Comparison of ENCODE assay signal across 23 cellular contexts in genomic region chr4:48041535-48042137, GRCh38. TPM values are rescaled to one million over a fixed set of nuclear protein-coding genes. Genes with fewer than 3 reads are reported as not detected.
DNase-seq lines count a peak whose midpoint lies in the region; ATAC-seq lines count a peak whose summit lies in the region.
"Had no signal": no experiment of that assay in that cellular context is flagged by ENCODE, and none has a peak within 500 bp of the region (broad histone marks: within the 10 kb centered on the region; RNA-seq: fewer than 3 reads in every experiment).

No MANE protein-coding gene starts in this region.

- POLR2A ChIA-PET in activated CD4-positive, alpha-beta memory T cell treated with anti-CD3 and anti-CD28 coated beads for 36 hours (lab: Charles Lee), result interaction anchor here (0.6 kb wide), 1 partner anchor 872 kb away, joined by 3 read pairs; no protein-coding TSS in a partner anchor
- POLR2A ChIA-PET in activated CD4-positive, alpha-beta memory T cell treated with anti-CD3 and anti-CD28 coated beads, Interleukin-2, amount 10 ng/mL, durations not matched to agents 7 days and 5 days (lab: Charles Lee), result interaction anchor here (1.3 kb wide), 1 partner anchor 8 kb away, joined by 4 read pairs; no protein-coding TSS in a partner anchor

- intact Hi-C loops in activated CD4-positive, alpha-beta memory T cell treated with anti-CD3 and anti-CD28 coated beads for 36 hours (cut with micrococcal nuclease), result no loop called here

- H3K36me3 Mint-ChIP-seq in activated CD4-positive, alpha-beta memory T cell treated with anti-CD3 and anti-CD28 coated beads for 36 hours, result no peaks in the 10 kb centered on the region
- no peaks in the 10 kb centered on the region for H3K36me3 Mint-ChIP-seq in activated CD4-positive, alpha-beta memory T cell treated with anti-CD3 and anti-CD28 coated beads, Interleukin-2, amount 10 ng/mL, durations not matched to agents 7 days and 5 days (ENCODE audit: low read depth)
- peaks cover 10% of the 10 kb centered on the region for H3K36me3 Mint-ChIP-seq in activated naive CD8-positive, alpha-beta T cell treated with anti-CD3 and anti-CD28 coated beads for 36 hours
- H3K36me3 Mint-ChIP-seq: naive thymus-derived CD8-positive, alpha-beta T cell had no signal

- H3K4me3 Mint-ChIP-seq in activated CD4-positive, alpha-beta memory T cell treated with anti-CD3 and anti-CD28 coated beads for 36 hours, result no peak overlapping the region
- no peak overlapping the region for H3K4me3 Mint-ChIP-seq in activated CD4-positive, alpha-beta memory T cell treated with anti-CD3 and anti-CD28 coated beads, Interleukin-2, amount 10 ng/mL, durations not matched to agents 7 days and 5 days
- peak overlapping the region; percentile 27 for H3K4me3 Mint-ChIP-seq in activated naive CD8-positive, alpha-beta T cell treated with anti-CD3 and anti-CD28 coated beads for 36 hours
- H3K4me3 Mint-ChIP-seq: naive thymus-derived CD8-positive, alpha-beta T cell had no signal

- DNase-seq in activated CD4-positive, alpha-beta memory T cell treated with anti-CD3 and anti-CD28 coated beads for 36 hours, result peak; percentile 40
- DNase-seq in activated CD4-positive, alpha-beta memory T cell treated with anti-CD3 and anti-CD28 coated beads, Interleukin-2, amount 10 ng/mL, durations not matched to agents 7 days and 5 days, result no peak
- no peak for DNase-seq in activated naive CD8-positive, alpha-beta T cell treated with anti-CD3 and anti-CD28 coated beads for 36 hours
- peak; percentile 50 for DNase-seq in stimulated activated CD8-positive, alpha-beta memory T cell treated with anti-CD3 and anti-CD28 coated beads, Interleukin-4, amount 100 ng/mL, for 48 hours
- DNase-seq in dermis blood vessel endothelial cell (no peak), HuH-7 (ENCODE audit: low spot score) (no peak), NOMO-1 treated with DMSO at 0.1 percent for 48 hours (lab: John Stamatoyannopoulos, UW; ENCODE audit: unreplicated experiment) (no peak)
- DNase-seq: activated CD8-positive, alpha-beta memory T cell treated with anti-CD3 and anti-CD28 coated beads, Interleukin-2, amount 50 U/mL, for 48 hours; BE2C; COR-L47; cortex of kidney; DND-41; naive thymus-derived CD8-positive, alpha-beta T cell; NCI-H1417 treated with DMSO at 0.1 percent for 48 hours; NCI-H524; ovary; right lobe of liver had no signal

- ATAC-seq in HG02610 (IDR thresholded peaks at IDR 0.05; ENCODE audit: unreplicated experiment), result peak; percentile 29
- ATAC-seq: A549; HepG2; naive thymus-derived CD8-positive, alpha-beta T cell; right lobe of liver had no signal

- peaks cover 29% of the 10 kb centered on the region for H3K27me3 Mint-ChIP-seq in activated CD4-positive, alpha-beta memory T cell treated with anti-CD3 and anti-CD28 coated beads for 36 hours
- H3K27me3 Mint-ChIP-seq in activated CD4-positive, alpha-beta memory T cell treated with anti-CD3 and anti-CD28 coated beads, Interleukin-2, amount 10 ng/mL, durations not matched to agents 7 days and 5 days, result peaks cover 56% of the 10 kb centered on the region
- peaks cover 3% of the 10 kb centered on the region for H3K27me3 Mint-ChIP-seq in activated naive CD8-positive, alpha-beta T cell treated with anti-CD3 and anti-CD28 coated beads for 36 hours

- no peak overlapping the region for H3K27ac Mint-ChIP-seq in activated CD4-positive, alpha-beta memory T cell treated with anti-CD3 and anti-CD28 coated beads for 36 hours
- H3K27ac Mint-ChIP-seq in activated CD4-positive, alpha-beta memory T cell treated with anti-CD3 and anti-CD28 coated beads, Interleukin-2, amount 10 ng/mL, durations not matched to agents 7 days and 5 days, result no peak overlapping the region
- H3K27ac Mint-ChIP-seq in activated naive CD8-positive, alpha-beta T cell treated with anti-CD3 and anti-CD28 coated beads for 36 hours, result peak overlapping the region; percentile 35

- H3K9me3 Mint-ChIP-seq in activated CD4-positive, alpha-beta memory T cell treated with anti-CD3 and anti-CD28 coated beads for 36 hours, result peaks cover under 1% of the 10 kb centered on the region
- H3K9me3 Mint-ChIP-seq in activated CD4-positive, alpha-beta memory T cell treated with anti-CD3 and anti-CD28 coated beads, Interleukin-2, amount 10 ng/mL, durations not matched to agents 7 days and 5 days, result no peaks in the 10 kb centered on the region
- H3K9me3 Mint-ChIP-seq in activated naive CD8-positive, alpha-beta T cell treated with anti-CD3 and anti-CD28 coated beads for 36 hours, result peaks cover 7% of the 10 kb centered on the region
- H3K9me3 Mint-ChIP-seq: naive thymus-derived CD8-positive, alpha-beta T cell had no signal

- peaks cover 52% of the 10 kb centered on the region for H3K4me1 Mint-ChIP-seq in activated CD4-positive, alpha-beta memory T cell treated with anti-CD3 and anti-CD28 coated beads for 36 hours (ENCODE audit: low read depth)
- peaks cover 8% of the 10 kb centered on the region for H3K4me1 Mint-ChIP-seq in activated CD4-positive, alpha-beta memory T cell treated with anti-CD3 and anti-CD28 coated beads, Interleukin-2, amount 10 ng/mL, durations not matched to agents 7 days and 5 days
- H3K4me1 Mint-ChIP-seq in activated naive CD8-positive, alpha-beta T cell treated with anti-CD3 and anti-CD28 coated beads for 36 hours, result peaks cover 69% of the 10 kb centered on the region

- CTCF ChIA-PET in activated CD4-positive, alpha-beta memory T cell treated with anti-CD3 and anti-CD28 coated beads for 36 hours (lab: Charles Lee), result interaction anchor here (0.8 to 2.1 kb wide), 3 partner anchors 14 to 46 kb away, joined by 3 to 6 read pairs (median 5); no protein-coding TSS in a partner anchor
- CTCF ChIA-PET in activated CD4-positive, alpha-beta memory T cell treated with anti-CD3 and anti-CD28 coated beads, Interleukin-2, amount 10 ng/mL, durations not matched to agents 7 days and 5 days (lab: Charles Lee), result interaction anchor here (1.5 to 2.2 kb wide), 2 partner anchors 8 to 86 kb away, joined by 4 read pairs; no protein-coding TSS in a partner anchor

RNA-seq across cellular contexts. Expression of gene NIPAL1, which starts 25.1 kb away (rescaled TPM):
- 1 to 10 TPM; 1.3 to 1.9 TPM for total RNA-seq in activated CD4-positive, alpha-beta memory T cell treated with anti-CD3 and anti-CD28 coated beads for 36 hours
- under 1 TPM; 0.60 to 0.78 TPM for total RNA-seq in activated CD4-positive, alpha-beta memory T cell treated with anti-CD3 and anti-CD28 coated beads, Interleukin-2, amount 10 ng/mL, durations not matched to agents 7 days and 5 days
- 1 to 10 TPM; 1.8 to 2.9 TPM for total RNA-seq in activated naive CD8-positive, alpha-beta T cell treated with anti-CD3 and anti-CD28 coated beads for 36 hours
- total RNA-seq in dermis blood vessel endothelial cell, result 0.47 and 0.68 TPM in 2 replicates

RNA-seq across cellular contexts. Expression of gene CNGA1, which starts 25.2 kb away (rescaled TPM):
- total RNA-seq in activated CD4-positive, alpha-beta memory T cell treated with anti-CD3 and anti-CD28 coated beads for 36 hours, result under 1 TPM in 1 of 2 experiments, not detected in 1; 0.70 TPM
- not detected for total RNA-seq in activated CD4-positive, alpha-beta memory T cell treated with anti-CD3 and anti-CD28 coated beads, Interleukin-2, amount 10 ng/mL, durations not matched to agents 7 days and 5 days
- under 1 TPM; 0.34 to 0.64 TPM for total RNA-seq in activated naive CD8-positive, alpha-beta T cell treated with anti-CD3 and anti-CD28 coated beads for 36 hours
- not detected in 2 replicates for total RNA-seq in dermis blood vessel endothelial cell
- total RNA-seq: fibroblast of lung; glomerular endothelial cell; MCF 10A; naive thymus-derived CD8-positive, alpha-beta T cell had no signal

Comparison
In these comparisons a context has a peak if more than half of its experiments do, and no peak if none do; other contexts are left out.
1. DNase-seq: peak in activated CD4-positive, alpha-beta memory T cell treated with anti-CD3 and anti-CD28 coated beads for 36 hours (single experiment) and stimulated activated CD8-positive, alpha-beta memory T cell treated with anti-CD3 and anti-CD28 coated beads, Interleukin-4, amount 100 ng/mL, for 48 hours (single experiment); none in activated CD4-positive, alpha-beta memory T cell treated with anti-CD3 and anti-CD28 coated beads, Interleukin-2, amount 10 ng/mL, durations not matched to agents 7 days and 5 days (single experiment), activated naive CD8-positive, alpha-beta T cell treated with anti-CD3 and anti-CD28 coated beads for 36 hours (single experiment), dermis blood vessel endothelial cell (single experiment), HuH-7 (single experiment) and NOMO-1 treated with DMSO at 0.1 percent for 48 hours (single experiment).